ENCODE assay signal across 23 cellular contexts in genomic region chr14:60859525-60859924, GRCh38.
"Had no signal": no experiment of that assay in that cellular context is flagged by ENCODE, and none has a peak within 500 bp of the region (broad histone marks: within the 10 kb centered on the region; RNA-seq: fewer than 3 reads in every experiment).

No MANE protein-coding gene starts in this region.

- H3K27ac ChIP-seq: colonic mucosa, dorsolateral prefrontal cortex, lower lobe of right lung, neural progenitor cell, right lobe of liver, skin epidermis, testis, uterus had no signal

- H3K9ac ChIP-seq: neural progenitor cell had no signal

- H3K4me1 Mint-ChIP-seq: naive B cell had no signal

- H3K9me3 ChIP-seq: colonic mucosa, right lobe of liver, testis, uterus had no signal

- H3K27ac Mint-ChIP-seq: activated naive CD8-positive, alpha-beta T cell treated with anti-CD3 and anti-CD28 coated beads, Interleukin-2, amount 10 ng/mL, durations not matched to agents 7 days and 5 days; activated T-helper 2 cell treated with anti-CD3 and anti-CD28 coated beads, Interferon-gamma antibody, Interleukin-2, Interleukin-4, amounts not matched to agents 10 μg/mL and 5 μg/mL and 100 μg/mL, durations not matched to agents 14 hours and 24 hours and 36 hours; effector memory CD8-positive, alpha-beta T cell; naive B cell; neural progenitor cell had no signal

- ATAC-seq: effector memory CD8-positive, alpha-beta T cell; esophagus mucosa; lower lobe of right lung; right lobe of liver had no signal

- FAIRE-seq: bronchial epithelial cell, endothelial cell of umbilical vein, kidney had no signal

- H3K36me3 ChIP-seq: colonic mucosa, lower lobe of right lung, neural progenitor cell, right lobe of liver, uterus had no signal

- H3K4me3 Mint-ChIP-seq: activated naive CD8-positive, alpha-beta T cell treated with anti-CD3 and anti-CD28 coated beads, Interleukin-2, amount 10 ng/mL, durations not matched to agents 7 days and 5 days; effector memory CD8-positive, alpha-beta T cell; naive B cell; neural progenitor cell had no signal

- H3K4me3 ChIP-seq: colonic mucosa, dorsolateral prefrontal cortex, lower lobe of right lung, neural progenitor cell, right lobe of liver, skin epidermis, testis, uterus had no signal

- DNase-seq: activated CD4-positive, CD25-positive, alpha-beta regulatory T cell treated with anti-CD3 and anti-CD28 coated beads, Interleukin-2, amount 50 U/mL, for 72 hours; activated naive CD4-positive, alpha-beta T cell; activated naive CD8-positive, alpha-beta T cell treated with anti-CD3 and anti-CD28 coated beads, Interleukin-2, amount 10 ng/mL, durations not matched to agents 7 days and 5 days; amygdala; colonic mucosa; dorsolateral prefrontal cortex; effector memory CD8-positive, alpha-beta T cell; kidney; lower lobe of right lung; mesendoderm; naive B cell; posterior cingulate gyrus; right lobe of liver; stimulated activated CD4-positive, alpha-beta T cell treated with anti-CD3 and anti-CD28 coated beads, Interleukin-1b, Interleukin-23, amount 100 ng/mL, for 48 hours; testis; trophoblast cell; uterus had no signal

- H3K9me3 Mint-ChIP-seq: effector memory CD8-positive, alpha-beta T cell had no signal

- H3K27me3 Mint-ChIP-seq: activated naive CD8-positive, alpha-beta T cell treated with anti-CD3 and anti-CD28 coated beads, Interleukin-2, amount 10 ng/mL, durations not matched to agents 7 days and 5 days; effector memory CD8-positive, alpha-beta T cell; naive B cell had no signal
